ENCODE assay signal across 10 cellular contexts in genomic region chr6:11231108-11231463, GRCh38. TPM values are rescaled to one million over a fixed set of nuclear protein-coding genes. Genes with fewer than 3 reads are reported as not detected.
DNase-seq lines count a peak whose midpoint lies in the region; ATAC-seq and TF ChIP-seq lines count a peak whose summit lies in the region.
"Had no signal": no experiment of that assay in that cellular context is flagged by ENCODE, and none has a peak within 500 bp of the region (broad histone marks: within the 10 kb centered on the region; RNA-seq: fewer than 3 reads in every experiment).

No MANE protein-coding gene starts in this region.

- H3K36me3 ChIP-seq in GM06990 (ENCODE audit: control insufficient read depth, insufficient read depth, low read length) (no peaks in the 10 kb centered on the region), WERI-Rb-1 (no peaks in the 10 kb centered on the region), esophagus squamous epithelium (no peaks in the 10 kb centered on the region), psoas muscle (ENCODE audit: insufficient read depth in 1 of 2, low read depth in 1 of 2) (no peaks in the 10 kb centered on the region)

- DNase-seq in GM06990 (ENCODE audit: extremely low read depth, insufficient read length) (no peak), WERI-Rb-1 (no peak), esophagus squamous epithelium (lab: John Stamatoyannopoulos, UW) (no peak), psoas muscle (no peak), retina (no peak)
- no peak for DNase-seq in stimulated activated naive CD4-positive, alpha-beta T cell (lab: John Stamatoyannopoulos, UW)
- DNase-seq: activated CD4-positive, alpha-beta T cell treated with anti-CD3 and anti-CD28 coated beads, Interleukin-2, amount 50 U/mL, for 4 hours; NCI-H2081 treated with DMSO at 0.1 percent for 48 hours had no signal

- no peak for TF ChIP-seq POLR2A in esophagus squamous epithelium (IDR thresholded peaks at IDR 0.05)

- H3K27me3 ChIP-seq in GM06990 (replicated peaks; ENCODE audit: control insufficient read depth, insufficient read depth, low read length) (no peaks in the 10 kb centered on the region), WERI-Rb-1 (ENCODE audit: insufficient read depth, low read depth, severe bottlenecking) (no peaks in the 10 kb centered on the region), esophagus squamous epithelium (peaks cover 0 to 28% (median 0%) of the 10 kb centered on the region in 4 donors), psoas muscle (ENCODE audit: insufficient read depth in 3 of 3, low read length in 2 of 3) (no peaks in the 10 kb centered on the region)

- no peak for TF ChIP-seq CTCF in GM06990 (IDR thresholded peaks at IDR 0.05; ENCODE audit: insufficient read depth, low read length, poor library complexity, severe bottlenecking)
- TF ChIP-seq CTCF in WERI-Rb-1 (IDR thresholded peaks at IDR 0.05; ENCODE audit: low read depth, low read length) = no peak
- TF ChIP-seq CTCF in esophagus squamous epithelium (IDR thresholded peaks at IDR 0.05) = no peak
- no peak for TF ChIP-seq CTCF in psoas muscle (IDR thresholded peaks at IDR 0.05)

- H3K27ac ChIP-seq in WERI-Rb-1 (no peak overlapping the region), esophagus squamous epithelium (peak overlapping the region; percentile 78 to 96 (median 92)), psoas muscle (peak overlapping the region; percentile 78)

- H3K4me3 ChIP-seq in GM06990 (replicated peaks; ENCODE audit: low read depth, low read length) (peak overlapping the region; percentile 69), WERI-Rb-1 (ENCODE audit: low read depth, low read length) (peak overlapping the region; percentile 83), esophagus squamous epithelium (peak overlapping the region; percentile 26 to 80 (median 60)), psoas muscle (peak overlapping the region; percentile 80)

- intact Hi-C loops in esophagus squamous epithelium (cut with DNase I) = no loop called here
- intact Hi-C loops in psoas muscle (cut with DNase I) = loop anchor here in 1 of 2 donors (5.0 kb wide), 2 partner anchors 81 to 136 kb away; no protein-coding TSS in a partner anchor

- peaks cover 18 to 58% (median 36%) of the 10 kb centered on the region in 3 donors for H3K4me1 ChIP-seq in esophagus squamous epithelium
- peaks cover 7% of the 10 kb centered on the region for H3K4me1 ChIP-seq in psoas muscle

- 50 to 62% methylated on average over 1 of the region's 1 CpG for WGBS in esophagus squamous epithelium, 2 donors
- WGBS in psoas muscle, 3 donors = 68 to 87% (median 85%) methylated on average over 1 of the region's 1 CpG

- ATAC-seq in psoas muscle = no peak
- no peak for ATAC-seq in GM21717 (IDR thresholded peaks at IDR 0.05; ENCODE audit: unreplicated experiment)
- ATAC-seq in GM19463 (IDR thresholded peaks at IDR 0.05; ENCODE audit: unreplicated experiment) = no peak

- H3K9me3 ChIP-seq in WERI-Rb-1 (ENCODE audit: severe bottlenecking) (no peaks in the 10 kb centered on the region), esophagus squamous epithelium (no peaks in the 10 kb centered on the region), psoas muscle (no peaks in the 10 kb centered on the region)

RNA-seq across cellular contexts. Expression of gene NEDD9, which starts 1.4 kb away (rescaled TPM):
- 10 to 100 TPM in 2 of 4 donors, 1 to 10 TPM in 2; 7.7 to 14.9 (median 10.9) TPM for total RNA-seq in esophagus squamous epithelium
- total RNA-seq in psoas muscle = 10 to 100 TPM; 11.2 to 15.7 (median 12.8) TPM
- 10 to 100 TPM in 1 of 3 donors, 1 to 10 TPM in 2; 9.0 to 11.0 (median 10.0) TPM for polyA plus RNA-seq in psoas muscle
